In the genomic region with DNA sequence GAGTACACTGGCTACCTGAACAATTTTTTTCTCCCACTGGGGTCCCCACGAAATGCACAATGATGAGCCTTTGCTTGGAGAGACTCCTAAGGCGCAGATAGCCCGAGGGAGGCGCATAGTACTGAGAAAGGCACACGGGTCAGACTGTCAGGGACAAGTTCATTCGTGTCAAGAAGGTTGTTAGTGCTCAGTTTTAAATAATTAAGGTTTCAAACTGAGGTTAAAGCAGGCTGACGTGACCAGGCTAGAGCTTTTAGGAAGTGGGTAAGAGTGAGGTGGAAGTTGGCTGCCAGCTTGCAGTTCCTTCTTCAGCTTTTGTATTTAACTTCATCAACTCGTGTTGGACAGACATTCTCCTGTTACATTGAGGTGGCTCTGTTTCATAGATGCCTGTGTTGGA, we compare ENCODE assay signal across 1 cellular context.
TF ChIP-seq lines count a peak whose summit lies in the region.

No MANE protein-coding gene starts in this region.

TF ChIP-seq in GM12878, 131 proteins besides CTCF, POLR2A, EP300 and RAD21:
- TF ChIP-seq ZNF217 (IDR thresholded peaks at IDR 0.05) (no peak), SPI1 (IDR thresholded peaks at IDR 0.05; ENCODE audit: borderline replicate concordance, insufficient read depth, low read depth, low read length) (peak; percentile 72; the same call in 1 of the 2 replicates), ETV6 (conservative IDR thresholded peaks at IDR 0.05 in 1 of 2, IDR thresholded peaks at IDR 0.05 in 1 of 2; ENCODE audit: borderline replicate concordance in 1 of 2, low read depth in 1 of 2) (peak in 1 of 2 experiments; percentile 51; a peak in 1 of 4 replicates), ZNF274 (IDR thresholded peaks at IDR 0.05; ENCODE audit: insufficient read depth, insufficient read length) (no peak), EGR1 (IDR thresholded peaks at IDR 0.05; ENCODE audit: borderline replicate concordance in 1 of 2, low read depth in 2 of 2, low read length in 2 of 2) (no peak), YY1 (IDR thresholded peaks at IDR 0.05; ENCODE audit: low read depth, low read length) (no peak), HDGF (IDR thresholded peaks at IDR 0.05) (no peak), IRF4 (IDR thresholded peaks at IDR 0.05; ENCODE audit: low read depth, low read length) (no peak), NR2C1 (IDR thresholded peaks at IDR 0.05) (no peak)
- TF ChIP-seq, protein P1, sequence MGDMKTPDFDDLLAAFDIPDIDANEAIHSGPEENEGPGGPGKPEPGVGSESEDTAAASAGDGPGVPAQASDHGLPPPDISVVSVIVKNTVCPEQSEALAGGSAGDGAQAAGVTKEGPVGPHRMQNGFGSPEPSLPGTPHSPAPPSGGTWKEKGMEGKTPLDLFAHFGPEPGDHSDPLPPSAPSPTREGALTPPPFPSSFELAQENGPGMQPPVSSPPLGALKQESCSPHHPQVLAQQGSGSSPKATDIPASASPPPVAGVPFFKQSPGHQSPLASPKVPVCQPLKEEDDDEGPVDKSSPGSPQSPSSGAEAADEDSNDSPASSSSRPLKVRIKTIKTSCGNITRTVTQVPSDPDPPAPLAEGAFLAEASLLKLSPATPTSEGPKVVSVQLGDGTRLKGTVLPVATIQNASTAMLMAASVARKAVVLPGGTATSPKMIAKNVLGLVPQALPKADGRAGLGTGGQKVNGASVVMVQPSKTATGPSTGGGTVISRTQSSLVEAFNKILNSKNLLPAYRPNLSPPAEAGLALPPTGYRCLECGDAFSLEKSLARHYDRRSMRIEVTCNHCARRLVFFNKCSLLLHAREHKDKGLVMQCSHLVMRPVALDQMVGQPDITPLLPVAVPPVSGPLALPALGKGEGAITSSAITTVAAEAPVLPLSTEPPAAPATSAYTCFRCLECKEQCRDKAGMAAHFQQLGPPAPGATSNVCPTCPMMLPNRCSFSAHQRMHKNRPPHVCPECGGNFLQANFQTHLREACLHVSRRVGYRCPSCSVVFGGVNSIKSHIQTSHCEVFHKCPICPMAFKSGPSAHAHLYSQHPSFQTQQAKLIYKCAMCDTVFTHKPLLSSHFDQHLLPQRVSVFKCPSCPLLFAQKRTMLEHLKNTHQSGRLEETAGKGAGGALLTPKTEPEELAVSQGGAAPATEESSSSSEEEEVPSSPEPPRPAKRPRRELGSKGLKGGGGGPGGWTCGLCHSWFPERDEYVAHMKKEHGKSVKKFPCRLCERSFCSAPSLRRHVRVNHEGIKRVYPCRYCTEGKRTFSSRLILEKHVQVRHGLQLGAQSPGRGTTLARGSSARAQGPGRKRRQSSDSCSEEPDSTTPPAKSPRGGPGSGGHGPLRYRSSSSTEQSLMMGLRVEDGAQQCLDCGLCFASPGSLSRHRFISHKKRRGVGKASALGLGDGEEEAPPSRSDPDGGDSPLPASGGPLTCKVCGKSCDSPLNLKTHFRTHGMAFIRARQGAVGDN (IDR thresholded peaks at IDR 0.05) = no peak
TF ChIP-seq in GM12878: peak in this region for 2.
